Comparison of ENCODE assay signal across 12 cellular contexts in genomic region chr4:142408003-142408441, GRCh38.
DNase-seq lines count a peak whose midpoint lies in the region; ATAC-seq and TF ChIP-seq lines count a peak whose summit lies in the region.
"Had no signal": no experiment of that assay in that cellular context is flagged by ENCODE, and none has a peak within 500 bp of the region (broad histone marks: within the 10 kb centered on the region; RNA-seq: fewer than 3 reads in every experiment).

No MANE protein-coding gene starts in this region.

- peaks cover 24% of the 10 kb centered on the region for H3K36me3 Mint-ChIP-seq in activated T-helper 17 cell treated with anti-CD3 and anti-CD28 coated beads, Interleukin-2, amount 50 U/mL, for 72 hours (ENCODE audit: low read depth)

- no peak for TF ChIP-seq POLR2A in upper lobe of left lung (IDR thresholded peaks at IDR 0.05)

- H3K36me3 ChIP-seq in upper lobe of left lung, result no peaks in the 10 kb centered on the region
- H3K36me3 ChIP-seq: transverse colon had no signal

- DNase-seq in ACHN, result peak; percentile 9
- peak; percentile 81 for DNase-seq in HCEC 1CT
- DNase-seq in foreskin fibroblast, result peak; percentile 85 to 87
- no peak for DNase-seq in stimulated activated naive CD4-positive, alpha-beta T cell treated with Interleukin-2 at 50 U/mL for 16 hours (lab: John Stamatoyannopoulos, UW)
- no peak for DNase-seq in posterior vena cava (ENCODE audit: low spot score)
- DNase-seq in upper lobe of left lung, result no peak
- DNase-seq: COR-L47; NCI-H1436 treated with DMSO at 0.1 percent for 48 hours; stimulated activated CD4-positive, alpha-beta T cell treated with anti-CD3 and anti-CD28 coated beads, Interleukin-4, amount 100 ng/mL, for 4 hours; transverse colon had no signal

- H3K4me3 Mint-ChIP-seq in activated T-helper 17 cell treated with anti-CD3 and anti-CD28 coated beads, Interleukin-2, amount 50 U/mL, for 72 hours, result peak overlapping the region; percentile 89

- WGBS in upper lobe of left lung, 2 donors, result 89% methylated on average over 5 of the region's 5 CpGs

- no peak for TF ChIP-seq EP300 in upper lobe of left lung (IDR thresholded peaks at IDR 0.05)

- intact Hi-C loops in posterior vena cava (cut with DNase I), result no loop called here

- no peak overlapping the region for H3K27ac ChIP-seq in upper lobe of left lung
- H3K27ac ChIP-seq: transverse colon had no signal

- H3K4me1 Mint-ChIP-seq in activated T-helper 17 cell treated with anti-CD3 and anti-CD28 coated beads, Interleukin-2, amount 50 U/mL, for 72 hours, result peaks cover 34% of the 10 kb centered on the region

- TF ChIP-seq CTCF in foreskin fibroblast (IDR thresholded peaks at IDR 0.05; ENCODE audit: low read depth, low read length) (no peak), upper lobe of left lung (IDR thresholded peaks at IDR 0.05) (no peak)

- H3K27ac Mint-ChIP-seq in activated T-helper 17 cell treated with anti-CD3 and anti-CD28 coated beads, Interleukin-2, amount 50 U/mL, for 72 hours, result peak overlapping the region; percentile 99

- H3K4me1 ChIP-seq in upper lobe of left lung, result peaks cover 7 to 28% (median 10%) of the 10 kb centered on the region in 4 donors

- H3K9me3 ChIP-seq in upper lobe of left lung, result no peaks in the 10 kb centered on the region
- H3K9me3 ChIP-seq: transverse colon had no signal

- ATAC-seq in activated T-helper 17 cell treated with anti-CD3 and anti-CD28 coated beads, Interleukin-2, amount 50 U/mL, for 72 hours (replicated peaks), result peak; percentile 4
- ATAC-seq in HG02870 (IDR thresholded peaks at IDR 0.05; ENCODE audit: unreplicated experiment) (no peak), upper lobe of left lung (ENCODE audit: low FRiP score in 2 of 2) (no peak)

- H3K9me3 Mint-ChIP-seq in activated T-helper 17 cell treated with anti-CD3 and anti-CD28 coated beads, Interleukin-2, amount 50 U/mL, for 72 hours, result no peaks in the 10 kb centered on the region

- H3K27me3 ChIP-seq in upper lobe of left lung, result no peaks in the 10 kb centered on the region
- H3K27me3 ChIP-seq: transverse colon had no signal

- no peaks in the 10 kb centered on the region for H3K27me3 Mint-ChIP-seq in activated T-helper 17 cell treated with anti-CD3 and anti-CD28 coated beads, Interleukin-2, amount 50 U/mL, for 72 hours

- in situ Hi-C loops in ACHN (cut with HindIII; ENCODE audit: low pct_ligation_motif_present, low pct_unique_long_range_greater_than_20kb, low sequenced_read_pairs), result no loop called here

- H3K4me3 ChIP-seq in foreskin fibroblast (ENCODE audit: low read depth in 1 of 2, low read length in 2 of 2) (no peak overlapping the region), upper lobe of left lung (no peak overlapping the region)
- H3K4me3 ChIP-seq: transverse colon had no signal

Comparison
In these comparisons a context has a peak if more than half of its experiments do, and no peak if none do; other contexts are left out.
1. DNase-seq: peak in ACHN (single experiment), HCEC 1CT (single experiment) and foreskin fibroblast (2 of 2); none in stimulated activated naive CD4-positive, alpha-beta T cell treated with Interleukin-2 at 50 U/mL for 16 hours (single experiment), posterior vena cava (single experiment) and upper lobe of left lung (0 of 2).